ENCODE assay signal across 9 cellular contexts in genomic region chr20:51880188-51880587, GRCh38.
"Had no signal": no experiment of that assay in that cellular context is flagged by ENCODE, and none has a peak within 500 bp of the region (broad histone marks: within the 10 kb centered on the region; RNA-seq: fewer than 3 reads in every experiment).

No MANE protein-coding gene starts in this region.

- H3K4me2 ChIP-seq: GM23338 had no signal

- FAIRE-seq: H1, H54 had no signal

- ATAC-seq: GM23338 had no signal

- H3K27ac ChIP-seq: HL-60 had no signal

- H3K4me3 ChIP-seq: GM23338 had no signal

- DNase-seq: H9, HCEC 1CT, HFFc6, Kasumi-1, KG1 had no signal
